18 cellular contexts compared by ENCODE assay signal in genomic region chr4:14247767-14248166, GRCh38.
DNase-seq lines count a peak whose midpoint lies in the region; ATAC-seq and TF ChIP-seq lines count a peak whose summit lies in the region.
"Had no signal": no experiment of that assay in that cellular context is flagged by ENCODE, and none has a peak within 500 bp of the region (broad histone marks: within the 10 kb centered on the region; RNA-seq: fewer than 3 reads in every experiment).

No MANE protein-coding gene starts in this region.

- no peaks in the 10 kb centered on the region for H3K36me3 Mint-ChIP-seq in nephron progenitor cell (ENCODE audit: low read depth)
- H3K36me3 Mint-ChIP-seq in natural killer cell treated with Interleukin-12 subunit alpha and Interleukin-12 subunit beta and Interleukin-15 and Interleukin-18, amount 100 ng/mL, for 72 hours, result no peaks in the 10 kb centered on the region
- H3K36me3 Mint-ChIP-seq: CD4-positive, alpha-beta memory T cell had no signal

- H3K4me3 Mint-ChIP-seq in nephron progenitor cell, result no peak overlapping the region
- H3K4me3 Mint-ChIP-seq in natural killer cell treated with Interleukin-12 subunit alpha and Interleukin-12 subunit beta and Interleukin-15 and Interleukin-18, amount 100 ng/mL, for 72 hours, result no peak overlapping the region
- H3K4me3 Mint-ChIP-seq: HFFc6 had no signal

- no peak for TF ChIP-seq CTCF in nephron progenitor cell (IDR thresholded peaks at IDR 0.05)

- CTCF ChIA-PET in HEK293T (lab: Yijun Ruan, JAX), result interaction anchor here (0.5 kb wide), 1 partner anchor 31 kb away, joined by 3 read pairs; no protein-coding TSS in a partner anchor

- no peaks in the 10 kb centered on the region for H3K27me3 Mint-ChIP-seq in nephron progenitor cell (ENCODE audit: low read depth, poor library complexity)
- no peaks in the 10 kb centered on the region for H3K27me3 Mint-ChIP-seq in natural killer cell treated with Interleukin-12 subunit alpha and Interleukin-12 subunit beta and Interleukin-15 and Interleukin-18, amount 100 ng/mL, for 72 hours
- H3K27me3 Mint-ChIP-seq: CD4-positive, alpha-beta memory T cell had no signal

- no peak for ATAC-seq in natural killer cell treated with Interleukin-12 subunit alpha and Interleukin-12 subunit beta and Interleukin-15 and Interleukin-18, amount 100 ng/mL, for 72 hours

- H3K9me3 Mint-ChIP-seq in nephron progenitor cell, result peaks cover 1% of the 10 kb centered on the region
- peaks cover 9% of the 10 kb centered on the region for H3K9me3 Mint-ChIP-seq in natural killer cell treated with Interleukin-12 subunit alpha and Interleukin-12 subunit beta and Interleukin-15 and Interleukin-18, amount 100 ng/mL, for 72 hours

- no peaks in the 10 kb centered on the region for H3K4me1 Mint-ChIP-seq in nephron progenitor cell
- no peaks in the 10 kb centered on the region for H3K4me1 Mint-ChIP-seq in natural killer cell treated with Interleukin-12 subunit alpha and Interleukin-12 subunit beta and Interleukin-15 and Interleukin-18, amount 100 ng/mL, for 72 hours (ENCODE audit: low read depth in 2 of 2)
- H3K4me1 Mint-ChIP-seq: CD4-positive, alpha-beta memory T cell had no signal

- DNase-seq in NCI-H146 treated with DMSO at 0.1 percent for 48 hours (lab: John Stamatoyannopoulos, UW; ENCODE audit: unreplicated experiment), result peak; percentile 59
- DNase-seq in anterior cingulate cortex (lab: John Stamatoyannopoulos, UW), result peak in 52 of 58 donors; percentile 2 to 89 (median 39)
- peak; percentile 69 for DNase-seq in inferior parietal cortex (ENCODE audit: extremely low spot score)
- peak; percentile 52 for DNase-seq in occipital lobe (lab: John Stamatoyannopoulos, UW)
- DNase-seq in nephron progenitor cell, result no peak
- DNase-seq in natural killer cell treated with Interleukin-12 subunit alpha and Interleukin-12 subunit beta and Interleukin-15 and Interleukin-18, amount 100 ng/mL, for 72 hours (ENCODE audit: low spot score), result no peak
- DNase-seq in HEK293T (ENCODE audit: extremely low spot score), result no peak
- DNase-seq in GOT3 (lab: John Stamatoyannopoulos, UW), result no peak
- DNase-seq: BE2C; CD4-positive, alpha-beta memory T cell; DMS79 treated with DMSO at 0.1 percent for 48 hours; GDM1; HFFc6; KBM-7; NCI-H1092; NCI-H1930; NCI-H526; PC-9 had no signal

- H3K27ac Mint-ChIP-seq in nephron progenitor cell, result no peak overlapping the region
- no peak overlapping the region for H3K27ac Mint-ChIP-seq in natural killer cell treated with Interleukin-12 subunit alpha and Interleukin-12 subunit beta and Interleukin-15 and Interleukin-18, amount 100 ng/mL, for 72 hours
- H3K27ac Mint-ChIP-seq: CD4-positive, alpha-beta memory T cell; HFFc6 had no signal

- POLR2A ChIA-PET in HEK293T (lab: Yijun Ruan, JAX), result no interaction called here

TF ChIP-seq in HEK293T, 16 proteins besides CTCF, POLR2A, EP300 and RAD21:
- TF ChIP-seq TARDBP (IDR thresholded peaks at IDR 0.05) (no peak), FOXK2 (IDR thresholded peaks at IDR 0.05) (no peak), ARNT (IDR thresholded peaks at IDR 0.05) (no peak), ZNF384 (IDR thresholded peaks at IDR 0.05) (no peak), HDGF (IDR thresholded peaks at IDR 0.05; ENCODE audit: borderline replicate concordance) (no peak), NFRKB (IDR thresholded peaks at IDR 0.05) (no peak)
TF ChIP-seq in HEK293T: peak in this region for 0.

Comparison
In these comparisons a context has a peak if more than half of its experiments do, and no peak if none do; other contexts are left out.
1. DNase-seq: peak in NCI-H146 treated with DMSO at 0.1 percent for 48 hours (single experiment), anterior cingulate cortex (52 of 58), inferior parietal cortex (single experiment) and occipital lobe (single experiment); none in nephron progenitor cell (single experiment), natural killer cell treated with Interleukin-12 subunit alpha and Interleukin-12 subunit beta and Interleukin-15 and Interleukin-18, amount 100 ng/mL, for 72 hours (single experiment), HEK293T (single experiment) and GOT3 (single experiment).